10 cellular contexts compared by ENCODE assay signal in the genomic region with DNA sequence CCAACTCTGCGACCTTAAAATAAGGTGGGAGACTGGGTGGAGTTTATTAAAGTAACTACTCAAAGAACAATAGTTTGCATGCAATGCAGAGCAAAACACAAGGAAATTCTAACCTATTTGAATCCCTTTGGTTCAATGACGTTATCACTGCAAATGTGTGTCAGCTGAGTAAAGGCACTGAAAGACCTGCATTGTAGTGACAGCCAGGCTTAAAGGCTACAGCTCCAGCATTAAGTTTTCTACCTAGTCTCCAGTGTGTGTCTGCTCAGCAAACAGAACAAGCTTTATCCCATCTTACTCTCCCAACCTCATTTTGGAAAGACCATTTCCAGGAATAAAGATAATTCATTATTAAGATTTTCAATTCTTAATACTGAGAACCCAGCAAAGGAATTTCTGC. TPM values are rescaled to one million over a fixed set of nuclear protein-coding genes. Genes with fewer than 3 reads are reported as not detected.
DNase-seq lines count a peak whose midpoint lies in the region; ATAC-seq, FAIRE-seq and TF ChIP-seq lines count a peak whose summit lies in the region.
"Had no signal": no experiment of that assay in that cellular context is flagged by ENCODE, and none has a peak within 500 bp of the region (broad histone marks: within the 10 kb centered on the region; RNA-seq: fewer than 3 reads in every experiment).

No MANE protein-coding gene starts in this region.

- H3K36me3 ChIP-seq in SK-N-MC (ENCODE audit: insufficient read depth, low read length) = peaks cover 22% of the 10 kb centered on the region
- no peaks in the 10 kb centered on the region for H3K36me3 ChIP-seq in effector memory CD4-positive, alpha-beta T cell (ENCODE audit: control insufficient read depth, insufficient read depth, low read length)

- DNase-seq in COLO829 (ENCODE audit: low spot score) (peak; percentile 77), SK-N-MC (ENCODE audit: low read depth, low spot score) (no peak), progenitor cell of endocrine pancreas (ENCODE audit: low spot score, unreplicated experiment) (no peak), NCI-H748 treated with DMSO at 0.1 percent for 48 hours (lab: John Stamatoyannopoulos, UW) (no peak), HTR-8/SVneo (ENCODE audit: insufficient read length, low spot score) (no peak), NOMO-1 (lab: John Stamatoyannopoulos, UW; ENCODE audit: unreplicated experiment in 2 of 2) (no peak)
- no peak for DNase-seq in effector memory CD4-positive, alpha-beta T cell
- DNase-seq: NCI-H2081 treated with DMSO at 0.1 percent for 48 hours, OCI-M1 had no signal

- no peak overlapping the region for H3K4me3 ChIP-seq in SK-N-MC
- H3K4me3 ChIP-seq in effector memory CD4-positive, alpha-beta T cell (ENCODE audit: insufficient read depth, low read depth, low read length, poor library complexity, severe bottlenecking) = no peak overlapping the region

- H3K27ac ChIP-seq in SK-N-MC = 0 out of 2 replicates have a peak overlapping the region, but pooled peaks have one; percentile 5
- H3K27ac ChIP-seq in effector memory CD4-positive, alpha-beta T cell (ENCODE audit: insufficient read depth, low read length, poor library complexity, severe bottlenecking) = peak overlapping the region; percentile 22

- H3K4me1 Mint-ChIP-seq in progenitor cell of endocrine pancreas (ENCODE audit: low read depth) = peaks cover 45% of the 10 kb centered on the region

- H3K27ac Mint-ChIP-seq in progenitor cell of endocrine pancreas = peak overlapping the region; percentile 87

- H3K9me3 ChIP-seq in SK-N-MC (ENCODE audit: low read depth, low read length) = no peaks in the 10 kb centered on the region
- no peaks in the 10 kb centered on the region for H3K9me3 ChIP-seq in effector memory CD4-positive, alpha-beta T cell (ENCODE audit: control insufficient read depth, low read length)

- H3K27me3 ChIP-seq in effector memory CD4-positive, alpha-beta T cell (replicated peaks; ENCODE audit: control insufficient read depth, insufficient read depth, low read length, poor library complexity, severe bottlenecking) = no peaks in the 10 kb centered on the region

- ATAC-seq in GM21447 (IDR thresholded peaks at IDR 0.05; ENCODE audit: unreplicated experiment) = no peak

- H3K36me3 Mint-ChIP-seq in progenitor cell of endocrine pancreas (ENCODE audit: insufficient read depth) = peaks cover 13% of the 10 kb centered on the region

- no peaks in the 10 kb centered on the region for H3K27me3 Mint-ChIP-seq in progenitor cell of endocrine pancreas

- FAIRE-seq in HTR-8/SVneo (lab: Jason Lieb, UNC) = no peak

- TF ChIP-seq CTCF in progenitor cell of endocrine pancreas (IDR thresholded peaks at IDR 0.05; ENCODE audit: unreplicated experiment) = no peak

- peaks cover 40% of the 10 kb centered on the region for H3K4me1 ChIP-seq in effector memory CD4-positive, alpha-beta T cell (ENCODE audit: control insufficient read depth, insufficient read depth, low read length, poor library complexity, severe bottlenecking)

- H3K9me3 Mint-ChIP-seq in progenitor cell of endocrine pancreas (ENCODE audit: low read depth) = peaks cover 4% of the 10 kb centered on the region

- H3K4me3 Mint-ChIP-seq in progenitor cell of endocrine pancreas (ENCODE audit: low read depth) = no peak overlapping the region

- H3K9ac ChIP-seq in SK-N-MC (ENCODE audit: insufficient read length) = no peak overlapping the region

RNA-seq across cellular contexts. Expression of gene PTP4A2, which starts 14.3 kb away (rescaled TPM):
- total RNA-seq in progenitor cell of endocrine pancreas = 157 and 161 TPM in 2 replicates
